Comparison of ENCODE assay signal across 19 cellular contexts in the genomic region with DNA sequence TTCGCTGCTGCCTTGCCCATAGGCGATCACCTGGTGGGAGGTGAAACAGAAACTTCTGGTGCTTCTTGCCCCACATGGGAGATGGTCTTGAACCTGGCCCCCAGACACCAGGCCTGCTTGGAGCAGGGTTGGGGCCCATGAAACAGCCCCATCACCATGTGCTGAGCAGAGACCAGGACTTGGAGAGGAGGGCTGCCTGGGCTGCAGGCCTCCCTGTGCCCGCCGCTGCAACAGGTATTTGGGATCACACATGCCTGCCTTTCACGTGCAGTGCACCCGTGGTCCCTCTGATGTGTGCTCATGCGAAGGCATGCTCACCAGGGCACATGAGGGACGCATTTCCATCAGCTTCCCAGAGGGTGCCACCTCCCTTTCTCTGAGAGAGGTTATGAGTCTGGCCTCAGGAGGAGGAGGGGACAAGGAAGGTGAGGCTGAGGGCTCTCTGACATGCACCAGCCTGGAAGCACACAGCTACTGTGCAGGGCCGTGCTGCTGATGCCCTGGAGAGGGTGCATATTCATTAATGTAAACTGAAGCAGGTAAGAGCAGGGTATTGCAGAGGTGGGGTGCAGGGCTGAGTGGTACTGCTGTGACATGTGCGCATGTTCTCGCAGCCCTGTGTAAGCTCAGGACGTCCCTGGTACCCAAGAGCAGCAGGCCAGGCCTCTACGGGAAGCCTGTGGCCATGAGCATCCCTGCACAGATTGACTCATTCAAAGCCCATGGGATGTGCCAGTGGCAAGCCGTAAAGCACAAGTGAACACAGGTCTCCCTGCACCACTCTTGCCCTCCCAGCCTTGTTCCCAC. TPM values are rescaled to one million over a fixed set of nuclear protein-coding genes. Genes with fewer than 3 reads are reported as not detected.
DNase-seq lines count a peak whose midpoint lies in the region; ATAC-seq and TF ChIP-seq lines count a peak whose summit lies in the region.
"Had no signal": no experiment of that assay in that cellular context is flagged by ENCODE, and none has a peak within 500 bp of the region (broad histone marks: within the 10 kb centered on the region; RNA-seq: fewer than 3 reads in every experiment).

No MANE protein-coding gene starts in this region.

- no peaks in the 10 kb centered on the region for H3K9me2 ChIP-seq in SK-N-SH

- H2AFZ ChIP-seq in SK-N-SH (ENCODE audit: low read depth), result no peak overlapping the region

- no peaks in the 10 kb centered on the region for H3K27me3 Mint-ChIP-seq in activated T-cell treated with anti-CD3 and anti-CD28 coated beads, Interleukin-2, amount 50 U/mL, for 24 hours
- H3K27me3 Mint-ChIP-seq in activated CD4-positive, alpha-beta memory T cell treated with anti-CD3 and anti-CD28 coated beads for 36 hours, result no peaks in the 10 kb centered on the region

- H3K36me3 Mint-ChIP-seq in activated T-cell treated with anti-CD3 and anti-CD28 coated beads, Interleukin-2, amount 50 U/mL, for 24 hours (ENCODE audit: low read depth), result no peaks in the 10 kb centered on the region
- no peaks in the 10 kb centered on the region for H3K36me3 Mint-ChIP-seq in activated CD4-positive, alpha-beta memory T cell treated with anti-CD3 and anti-CD28 coated beads for 36 hours

- 89% methylated on average over 14 of the region's 14 CpGs for WGBS in SK-N-SH (ENCODE audit: low lambda C conversion rate)

- H3K4me1 Mint-ChIP-seq in activated T-cell treated with anti-CD3 and anti-CD28 coated beads, Interleukin-2, amount 50 U/mL, for 24 hours (ENCODE audit: low read depth), result no peaks in the 10 kb centered on the region
- H3K4me1 Mint-ChIP-seq in activated CD4-positive, alpha-beta memory T cell treated with anti-CD3 and anti-CD28 coated beads for 36 hours (ENCODE audit: low read depth), result no peaks in the 10 kb centered on the region

- intact Hi-C loops in activated CD4-positive, alpha-beta memory T cell treated with anti-CD3 and anti-CD28 coated beads for 36 hours (cut with micrococcal nuclease), result no loop called here

- no peak overlapping the region for H3K4me3 Mint-ChIP-seq in activated T-cell treated with anti-CD3 and anti-CD28 coated beads, Interleukin-2, amount 50 U/mL, for 24 hours
- H3K4me3 Mint-ChIP-seq in activated CD4-positive, alpha-beta memory T cell treated with anti-CD3 and anti-CD28 coated beads for 36 hours, result no peak overlapping the region
- H3K4me3 Mint-ChIP-seq: CD8-positive, alpha-beta T cell had no signal

- POLR2A ChIA-PET in SK-N-SH (lab: Yijun Ruan, JAX), result interaction anchor here (1.0 kb wide), 1 partner anchor 18 kb away, joined by 3 read pairs; no protein-coding TSS in a partner anchor
- POLR2A ChIA-PET in activated CD4-positive, alpha-beta memory T cell treated with anti-CD3 and anti-CD28 coated beads for 36 hours (lab: Charles Lee), result no interaction called here

- no peaks in the 10 kb centered on the region for H3K9me3 ChIP-seq in SK-N-SH

- H3K4me2 ChIP-seq in SK-N-SH, result no peak overlapping the region

- TF ChIP-seq EP300 in SK-N-SH (IDR thresholded peaks at IDR 0.05; ENCODE audit: borderline replicate concordance in 1 of 2, low read depth in 1 of 2, low read length in 1 of 2), result no peak

- H3F3A ChIP-seq in SK-N-SH (replicated peaks; ENCODE audit: insufficient read depth), result no peaks in the 10 kb centered on the region

- H3K4me1 ChIP-seq in SK-N-SH (ENCODE audit: control insufficient read depth in 1 of 2, insufficient read depth in 2 of 2, low read depth in 1 of 2, low read length in 1 of 2) (peaks cover 0 to 19% of the 10 kb centered on the region in 2 experiments; a peak in 1 of 4 replicates), foreskin keratinocyte (no peaks in the 10 kb centered on the region)

- H3K27ac Mint-ChIP-seq in activated T-cell treated with anti-CD3 and anti-CD28 coated beads, Interleukin-2, amount 50 U/mL, for 24 hours, result no peak overlapping the region
- H3K27ac Mint-ChIP-seq in activated CD4-positive, alpha-beta memory T cell treated with anti-CD3 and anti-CD28 coated beads for 36 hours, result no peak overlapping the region

- no peaks in the 10 kb centered on the region for H4K20me1 ChIP-seq in SK-N-SH (ENCODE audit: insufficient read depth)

- DNase-seq in SK-N-SH (peak; percentile 40), M059J (ENCODE audit: low read depth) (peak; percentile 9), foreskin keratinocyte (no peak), NCI-H1105 (lab: John Stamatoyannopoulos, UW) (no peak)
- peak; percentile 16 for DNase-seq in stimulated activated CD8-positive, alpha-beta memory T cell treated with anti-CD3 and anti-CD28 coated beads, Interleukin-4, amount 100 ng/mL, for 48 hours
- no peak for DNase-seq in activated T-cell treated with anti-CD3 and anti-CD28 coated beads, Interleukin-2, amount 50 U/mL, for 24 hours
- no peak for DNase-seq in activated CD4-positive, alpha-beta memory T cell treated with anti-CD3 and anti-CD28 coated beads for 36 hours
- DNase-seq: 8988T; CD8-positive, alpha-beta T cell; HCEC 1CT; KG1; NCI-H1092 treated with DMSO at 0.1 percent for 48 hours; NCI-H1694 treated with DMSO at 0.1 percent for 48 hours; NCI-H446; NK-92 treated with Interleukin-12 subunit alpha and Interleukin-12 subunit beta, amount 100 ng/mL, for 24 hours; OCI-M1 had no signal

- H3K4me3 ChIP-seq in SK-N-SH (ENCODE audit: low read depth in 2 of 2, low read length in 1 of 2), result no peak overlapping the region

- TF ChIP-seq CTCF in SK-N-SH (IDR thresholded peaks at IDR 0.05) (no peak), foreskin keratinocyte (conservative IDR thresholded peaks at IDR 0.05) (no peak)

- no peak overlapping the region for H3K9ac ChIP-seq in SK-N-SH

- no peaks in the 10 kb centered on the region for H3K9me3 Mint-ChIP-seq in activated T-cell treated with anti-CD3 and anti-CD28 coated beads, Interleukin-2, amount 50 U/mL, for 24 hours
- no peaks in the 10 kb centered on the region for H3K9me3 Mint-ChIP-seq in activated CD4-positive, alpha-beta memory T cell treated with anti-CD3 and anti-CD28 coated beads for 36 hours
- H3K9me3 Mint-ChIP-seq: CD8-positive, alpha-beta T cell had no signal

- no peak for TF ChIP-seq RAD21 in SK-N-SH (IDR thresholded peaks at IDR 0.05; ENCODE audit: low read length)

- no peaks in the 10 kb centered on the region for H3K27me3 ChIP-seq in SK-N-SH (ENCODE audit: insufficient read depth)
- no peaks in the 10 kb centered on the region for H3K27me3 ChIP-seq in foreskin keratinocyte

- H3K27ac ChIP-seq in SK-N-SH (ENCODE audit: low read depth in 2 of 2, low read length in 1 of 2) (no peak overlapping the region), foreskin keratinocyte (no peak overlapping the region)
- H3K27ac ChIP-seq: HL-60 had no signal

- H3K36me3 ChIP-seq in SK-N-SH (replicated peaks in 1 of 2; ENCODE audit: control insufficient read depth in 1 of 2, insufficient read depth in 2 of 2, low read length in 1 of 2), result no peaks in the 10 kb centered on the region

- no peaks in the 10 kb centered on the region for H3K79me2 ChIP-seq in SK-N-SH (ENCODE audit: insufficient read depth)

- CTCF ChIA-PET in SK-N-SH (lab: Yijun Ruan, JAX), result interaction anchor here (1.2 kb wide), 1 partner anchor 13 kb away, joined by 4 read pairs; no protein-coding TSS in a partner anchor
- CTCF ChIA-PET in activated CD4-positive, alpha-beta memory T cell treated with anti-CD3 and anti-CD28 coated beads for 36 hours (lab: Charles Lee), result no interaction called here

- ATAC-seq in SK-N-SH treated with all-trans-retinoic acid at 6 μM for 48 hours (no peak), foreskin keratinocyte (peak; percentile 7)
- ATAC-seq: CD8-positive, alpha-beta T cell had no signal

TF ChIP-seq in SK-N-SH, 30 proteins besides CTCF, POLR2A, EP300 and RAD21:
- no peak for TF ChIP-seq MAX (IDR thresholded peaks at IDR 0.05; ENCODE audit: low read depth)

TF ChIP-seq in SK-N-SH treated with all-trans-retinoic acid at 6 μM for 48 hours, 23 proteins besides CTCF, POLR2A, EP300 and RAD21:
- TF ChIP-seq ZFP30 (CRISPR knock-in tag; IDR thresholded peaks at IDR 0.05) (no peak), POU6F1 (CRISPR knock-in tag; IDR thresholded peaks at IDR 0.05; ENCODE audit: borderline replicate concordance, low read depth) (no peak)

RNA-seq across cellular contexts. Expression of gene OXER1, which starts 4.2 kb away (rescaled TPM):
- not detected in 2 replicates for polyA plus RNA-seq in SK-N-SH (2012; rRNA removed)
- not detected in 2 replicates for polyA plus RNA-seq in SK-N-SH (2012; cell fraction: cytosol; rRNA removed)
- polyA plus RNA-seq in SK-N-SH (2012; cell fraction: nucleus; rRNA removed), result 0.04 TPM in 1 of 2 replicates, not detected in the other
- total RNA-seq in M059J (2014; rRNA removed; shearing (Covaris generic)), result not detected in 2 replicates
- total RNA-seq in foreskin keratinocyte, result 0.07 TPM in 1 of 2 replicates, not detected in the other
- 0.04 and 0.08 TPM in 2 replicates for polyA plus RNA-seq in foreskin keratinocyte
- total RNA-seq in activated CD4-positive, alpha-beta memory T cell treated with anti-CD3 and anti-CD28 coated beads for 36 hours, result not detected
- polyA plus RNA-seq: BJ had no signal

RNA-seq across cellular contexts. Expression of gene HAAO, which starts 24.3 kb away (rescaled TPM):
- polyA plus RNA-seq in SK-N-SH (2012; rRNA removed) (not detected in 2 replicates), foreskin keratinocyte (0.47 and 0.57 TPM in 2 replicates)
- polyA plus RNA-seq in SK-N-SH (2012; cell fraction: cytosol; rRNA removed), result not detected in 2 replicates
- polyA plus RNA-seq in SK-N-SH (2012; cell fraction: nucleus; rRNA removed), result not detected in 2 replicates
- not detected in 2 replicates for total RNA-seq in M059J (2014; rRNA removed; shearing (Covaris generic))
- total RNA-seq in foreskin keratinocyte, result 0.48 and 0.56 TPM in 2 replicates
- under 1 TPM in 1 of 2 experiments, not detected in 1; 0.17 TPM for total RNA-seq in activated CD4-positive, alpha-beta memory T cell treated with anti-CD3 and anti-CD28 coated beads for 36 hours
- total RNA-seq: CD8-positive, alpha-beta T cell had no signal

Comparison
In these comparisons a context has a peak if more than half of its experiments do, and no peak if none do; other contexts are left out.
1. DNase-seq: peak in SK-N-SH (single experiment), M059J (single experiment) and stimulated activated CD8-positive, alpha-beta memory T cell treated with anti-CD3 and anti-CD28 coated beads, Interleukin-4, amount 100 ng/mL, for 48 hours (single experiment); none in foreskin keratinocyte (0 of 2), NCI-H1105 (single experiment), activated T-cell treated with anti-CD3 and anti-CD28 coated beads, Interleukin-2, amount 50 U/mL, for 24 hours (single experiment) and activated CD4-positive, alpha-beta memory T cell treated with anti-CD3 and anti-CD28 coated beads for 36 hours (single experiment).